ENCODE assay signal across 8 cellular contexts in the genomic region with DNA sequence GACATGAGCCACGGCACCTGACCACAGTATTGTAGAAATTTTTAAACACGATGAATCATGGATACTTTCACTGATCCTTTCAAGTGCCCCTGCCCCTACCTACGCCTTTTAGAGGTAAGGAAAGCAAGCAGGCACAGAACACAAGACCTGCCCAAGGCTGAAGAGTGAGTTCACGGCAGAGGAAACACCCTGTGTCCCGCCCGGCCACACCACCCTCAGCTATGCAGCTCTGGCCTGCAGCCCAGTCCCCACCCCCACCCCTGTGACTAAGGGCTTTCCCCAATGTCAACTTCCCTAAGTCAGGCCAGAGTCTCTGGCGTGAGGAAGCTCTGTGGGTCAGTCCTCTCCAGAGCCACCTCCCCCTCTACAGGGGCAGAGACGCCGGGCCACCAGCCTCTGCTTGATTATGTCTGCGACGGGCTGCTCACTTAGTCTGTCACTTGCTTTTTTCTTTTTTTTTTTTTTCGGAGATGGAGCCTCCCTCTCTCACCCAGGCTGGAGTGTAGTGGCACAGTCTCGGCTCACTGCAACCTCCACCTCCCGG. TPM values are rescaled to one million over a fixed set of nuclear protein-coding genes. Genes with fewer than 3 reads are reported as not detected.
A peak's percentile ranks its signal among the peaks of the same experiment; 100 is the strongest.
DNase-seq lines count a peak whose midpoint lies in the region; ATAC-seq, FAIRE-seq and TF ChIP-seq lines count a peak whose summit lies in the region.

No MANE protein-coding gene starts in this region.

- no peaks in the 10 kb centered on the region for H3K9me1 ChIP-seq in K562 (ENCODE audit: control insufficient read depth, insufficient read depth, low read length)

- BruUV-seq in K562 (replicated peaks; lab: Mats Ljungman, UMichigan) = no TSS peak

- no peaks in the 10 kb centered on the region for H3K36me3 Mint-ChIP-seq in activated naive CD8-positive, alpha-beta T cell treated with anti-CD3 and anti-CD28 coated beads, Interleukin-2, amount 50 U/mL, for 24 hours (ENCODE audit: low read depth)
- no peaks in the 10 kb centered on the region for H3K36me3 Mint-ChIP-seq in activated naive CD8-positive, alpha-beta T cell treated with anti-CD3 and anti-CD28 coated beads for 36 hours
- peaks cover 0 to 13% (median 0%) of the 10 kb centered on the region in 3 donors for H3K36me3 Mint-ChIP-seq in naive thymus-derived CD8-positive, alpha-beta T cell

- no peaks in the 10 kb centered on the region for H3K36me3 ChIP-seq in K562 (ENCODE audit: control insufficient read depth, insufficient read depth, low read length)

- POLR2A ChIA-PET in K562 (lab: Yijun Ruan, JAX) = interaction anchor here (0.6 to 1.9 kb wide), 13 partner anchors 8 to 117 kb away, joined by 3 to 10 read pairs (median 3); a partner anchor contains a TSS
- POLR2A ChIA-PET in naive thymus-derived CD8-positive, alpha-beta T cell (lab: Charles Lee) = interaction anchor here (0.6 to 0.7 kb wide), 3 partner anchors 15 to 674 kb away, joined by 4 to 6 read pairs (median 4); no protein-coding TSS in a partner anchor

- WGBS in K562 (ENCODE audit: insufficient coverage, low coverage, missing lambda C conversion rate) = 2% methylated on average over 11 of the region's 14 CpGs

- H3K9me3 Mint-ChIP-seq in activated naive CD8-positive, alpha-beta T cell treated with anti-CD3 and anti-CD28 coated beads, Interleukin-2, amount 50 U/mL, for 24 hours = no peaks in the 10 kb centered on the region
- H3K9me3 Mint-ChIP-seq in activated naive CD8-positive, alpha-beta T cell treated with anti-CD3 and anti-CD28 coated beads for 36 hours = no peaks in the 10 kb centered on the region
- no peaks in the 10 kb centered on the region for H3K9me3 Mint-ChIP-seq in naive thymus-derived CD8-positive, alpha-beta T cell

- CTCF ChIA-PET in K562 (lab: Yijun Ruan, JAX; ENCODE audit: low intra/inter-chr PET ratio) = interaction anchor here (0.9 kb wide), 1 partner anchor 35 kb away, joined by 3 read pairs; no protein-coding TSS in a partner anchor

- FAIRE-seq in K562 (lab: Jason Lieb, UNC) = peak; percentile 100

- no peak for TF ChIP-seq CTCF in K562 (IDR thresholded peaks at IDR 0.05 in 2 of 3, conservative IDR thresholded peaks at IDR 0.05 in 1 of 3; ENCODE audit: insufficient read depth in 2 of 3, low read depth in 1 of 3, low read length in 3 of 3)

- H3K4me1 ChIP-seq in K562 (replicated peaks in 1 of 2; ENCODE audit: control insufficient read depth in 2 of 2, insufficient read depth in 2 of 2, low read length in 2 of 2) = peaks cover 36 to 64% of the 10 kb centered on the region in 2 experiments

- in situ Hi-C loops in K562 (cut with MboI) = no loop called here

- DNase-seq in activated naive CD8-positive, alpha-beta T cell treated with anti-CD3 and anti-CD28 coated beads, Interleukin-2, amount 50 U/mL, for 24 hours = no peak
- DNase-seq in activated naive CD8-positive, alpha-beta T cell treated with anti-CD3 and anti-CD28 coated beads for 36 hours = no peak
- peak; percentile 87 to 98 (median 92) for DNase-seq in K562 (ENCODE audit: extremely low read depth in 1 of 4, low spot score in 3 of 4)
- no peak for DNase-seq in left lobe of liver (ENCODE audit: low spot score)
- no peak for DNase-seq in NCI-H1417 (lab: John Stamatoyannopoulos, UW)
- DNase-seq in NK-92 (lab: John Stamatoyannopoulos, UW; ENCODE audit: unreplicated experiment) = no peak
- DNase-seq in naive thymus-derived CD8-positive, alpha-beta T cell = no peak

- no peak overlapping the region for H3K4me3 Mint-ChIP-seq in activated naive CD8-positive, alpha-beta T cell treated with anti-CD3 and anti-CD28 coated beads, Interleukin-2, amount 50 U/mL, for 24 hours
- no peak overlapping the region for H3K4me3 Mint-ChIP-seq in activated naive CD8-positive, alpha-beta T cell treated with anti-CD3 and anti-CD28 coated beads for 36 hours
- H3K4me3 Mint-ChIP-seq in naive thymus-derived CD8-positive, alpha-beta T cell = no peak overlapping the region

- ATAC-seq in activated naive CD8-positive, alpha-beta T cell treated with anti-CD3 and anti-CD28 coated beads, Interleukin-2, amount 50 U/mL, for 24 hours = peak; percentile 21
- ATAC-seq in K562 = peak; percentile 93
- ATAC-seq in left lobe of liver = peak; percentile 65
- ATAC-seq in GM21390 (IDR thresholded peaks at IDR 0.05; ENCODE audit: unreplicated experiment) = no peak
- no peak for ATAC-seq in naive thymus-derived CD8-positive, alpha-beta T cell

- intact Hi-C loops in K562 (cut with micrococcal nuclease) = no loop called here

- H3K4me3 ChIP-seq in K562 = no peak overlapping the region

- no peak overlapping the region for H3K27ac Mint-ChIP-seq in activated naive CD8-positive, alpha-beta T cell treated with anti-CD3 and anti-CD28 coated beads, Interleukin-2, amount 50 U/mL, for 24 hours
- no peak overlapping the region for H3K27ac Mint-ChIP-seq in activated naive CD8-positive, alpha-beta T cell treated with anti-CD3 and anti-CD28 coated beads for 36 hours
- H3K27ac Mint-ChIP-seq in naive thymus-derived CD8-positive, alpha-beta T cell = no peak overlapping the region

- H3K27me3 ChIP-seq in K562 (ENCODE audit: control insufficient read depth in 2 of 2, insufficient read depth in 2 of 2, low read length in 2 of 2) = no peaks in the 10 kb centered on the region; a peak in 1 of 5 replicates

- peak overlapping the region; percentile 91 for H2AFZ ChIP-seq in K562 (ENCODE audit: low read depth, low read length)

- TF ChIP-seq EP300 in K562 (IDR thresholded peaks at IDR 0.05; ENCODE audit: low read length) = peak; percentile 78

- H4K20me1 ChIP-seq in K562 (replicated peaks; ENCODE audit: control insufficient read depth, insufficient read depth, low read length) = no peaks in the 10 kb centered on the region

- H3K4me1 Mint-ChIP-seq in activated naive CD8-positive, alpha-beta T cell treated with anti-CD3 and anti-CD28 coated beads, Interleukin-2, amount 50 U/mL, for 24 hours = peaks cover 2% of the 10 kb centered on the region
- no peaks in the 10 kb centered on the region for H3K4me1 Mint-ChIP-seq in activated naive CD8-positive, alpha-beta T cell treated with anti-CD3 and anti-CD28 coated beads for 36 hours
- peaks cover 9 to 17% (median 11%) of the 10 kb centered on the region in 4 donors for H3K4me1 Mint-ChIP-seq in naive thymus-derived CD8-positive, alpha-beta T cell

- peak overlapping the region; percentile 65 to 68; a peak in 3 of 4 replicates for H3K9ac ChIP-seq in K562 (ENCODE audit: insufficient read depth in 1 of 2, low read depth in 2 of 2, low read length in 2 of 2)

- TF ChIP-seq POLR2A in K562 (conservative IDR thresholded peaks at IDR 0.05) = peak; percentile 71

- H3K4me2 ChIP-seq in K562 (ENCODE audit: insufficient read depth, low read length) = peak overlapping the region; percentile 70

- peak overlapping the region; percentile 95 for H3K27ac ChIP-seq in K562 (ENCODE audit: extremely low read depth, low read depth, low read length)

- no peaks in the 10 kb centered on the region for H3K9me3 ChIP-seq in K562 (replicated peaks; ENCODE audit: control insufficient read depth, insufficient read depth, low read depth, low read length)

- H3K79me2 ChIP-seq in K562 (ENCODE audit: control insufficient read depth, insufficient read depth, low read length) = no peaks in the 10 kb centered on the region; the same call in 2 of the 3 replicates

- H3K27me3 Mint-ChIP-seq in activated naive CD8-positive, alpha-beta T cell treated with anti-CD3 and anti-CD28 coated beads, Interleukin-2, amount 50 U/mL, for 24 hours = no peaks in the 10 kb centered on the region
- no peaks in the 10 kb centered on the region for H3K27me3 Mint-ChIP-seq in activated naive CD8-positive, alpha-beta T cell treated with anti-CD3 and anti-CD28 coated beads for 36 hours
- H3K27me3 Mint-ChIP-seq in naive thymus-derived CD8-positive, alpha-beta T cell = no peaks in the 10 kb centered on the region

- peak in 1 of 2 experiments; percentile 41; a peak in 2 of 4 replicates for TF ChIP-seq RAD21 in K562 (CRISPR knock-in tag; conservative IDR thresholded peaks at IDR 0.05 in 1 of 2, IDR thresholded peaks at IDR 0.05 in 1 of 2)

RNA-seq across cellular contexts. Expression of a gene that starts 8.4 kb away (rescaled TPM):
- total RNA-seq in activated naive CD8-positive, alpha-beta T cell treated with anti-CD3 and anti-CD28 coated beads for 36 hours = 1 to 10 TPM; 2.1 TPM
- 3.1 and 9.9 TPM in 2 replicates for total RNA-seq in K562 (2011; cell fraction: chromatin; rRNA removed; ENCODE audit: low replicate concordance)
- total RNA-seq in K562 (2011; cell fraction: nucleolus; rRNA removed) = 6.2 and 7.8 TPM in 2 replicates
- total RNA-seq in K562 (2011; cell fraction: nucleoplasm; rRNA removed) = 3.5 and 5.4 TPM in 2 replicates
- total RNA-seq in K562 (2014; rRNA removed) (0.65 and 1.1 TPM in 2 replicates), K562 (2014; rRNA removed; fragmentation: Illumina TruSeq; extraction: Trizol) (0.64 and 0.65 TPM in 2 replicates), K562 (2015; rRNA removed; fragmentation: Illumina TruSeq; extraction: Trizol) (0.33 and 0.75 TPM in 2 replicates), K562 (2021) (2.6 and 3.1 TPM in 2 replicates), left lobe of liver (1.2 TPM)
- polyA plus RNA-seq in K562 (2011; rRNA removed) (1.2 and 1.8 TPM in 2 replicates), K562 (2014; fragmentation: Illumina TruSeq; extraction: Trizol) (0.91 and 1.8 TPM in 2 replicates), K562 (2014; fragmentation: Nextera tagmentation; extraction: Ambion mirVana) (under 1 TPM; 0.06 to 0.11 TPM), K562 (2014; rRNA removed) (1.8 and 2.4 TPM in 2 replicates)
- polyA plus RNA-seq in K562 (2011; cell fraction: cytosol; rRNA removed) = 2.0 and 4.5 TPM in 2 replicates
- polyA plus RNA-seq in K562 (2011; cell fraction: nucleus; rRNA removed) = 8.3 and 12.8 TPM in 2 replicates
- 1.1 and 4.0 TPM in 2 replicates for polyA plus RNA-seq in K562 (2012)
- 0.63 and 0.88 TPM in 2 replicates for polyA minus RNA-seq in K562 (2011; rRNA and poly(A)+ RNA removed)
- polyA minus RNA-seq in K562 (2011; cell fraction: cytosol; rRNA and poly(A)+ RNA removed) = 2.2 and 2.7 TPM in 2 replicates
- polyA minus RNA-seq in K562 (2011; cell fraction: nucleus; rRNA and poly(A)+ RNA removed) = 2.2 and 2.4 TPM in 2 replicates
- total RNA-seq in naive thymus-derived CD8-positive, alpha-beta T cell = 10 to 100 TPM; 14.2 to 14.8 TPM
- polyA plus RNA-seq in naive thymus-derived CD8-positive, alpha-beta T cell = 1 to 10 TPM; 1.4 to 4.1 (median 3.1) TPM

RNA-seq across cellular contexts. Expression of a gene that starts 13.6 kb away (rescaled TPM):
- 1 to 10 TPM; 6.5 to 6.6 TPM for total RNA-seq in activated naive CD8-positive, alpha-beta T cell treated with anti-CD3 and anti-CD28 coated beads for 36 hours
- 16.9 and 36.5 TPM in 2 replicates for total RNA-seq in K562 (2011; cell fraction: chromatin; rRNA removed; ENCODE audit: low replicate concordance)
- 20.5 and 25.8 TPM in 2 replicates for total RNA-seq in K562 (2011; cell fraction: nucleolus; rRNA removed)
- 16.9 and 19.5 TPM in 2 replicates for total RNA-seq in K562 (2011; cell fraction: nucleoplasm; rRNA removed)
- total RNA-seq in K562 (2014; rRNA removed) (5.9 and 10.2 TPM in 2 replicates), K562 (2014; rRNA removed; fragmentation: Illumina TruSeq; extraction: Trizol) (4.1 and 5.1 TPM in 2 replicates), K562 (2015; rRNA removed; fragmentation: Illumina TruSeq; extraction: Trizol) (9.5 and 10.1 TPM in 2 replicates), K562 (2021) (15.2 TPM in 2 replicates), left lobe of liver (5.6 TPM)
- polyA plus RNA-seq in K562 (2011; rRNA removed) (3.9 and 8.0 TPM in 2 replicates), K562 (2014; fragmentation: Illumina TruSeq; extraction: Trizol) (8.7 and 12.7 TPM in 2 replicates), K562 (2014; fragmentation: Nextera tagmentation; extraction: Ambion mirVana) (1 to 10 TPM; 1.4 to 2.8 TPM), K562 (2014; rRNA removed) (5.9 and 8.9 TPM in 2 replicates)
- polyA plus RNA-seq in K562 (2011; cell fraction: cytosol; rRNA removed) = 9.1 and 13.1 TPM in 2 replicates
- polyA plus RNA-seq in K562 (2011; cell fraction: nucleus; rRNA removed) = 8.4 and 8.7 TPM in 2 replicates
- polyA plus RNA-seq in K562 (2012) = 15.4 and 16.8 TPM in 2 replicates
- 8.0 and 8.3 TPM in 2 replicates for polyA minus RNA-seq in K562 (2011; rRNA and poly(A)+ RNA removed)
- polyA minus RNA-seq in K562 (2011; cell fraction: cytosol; rRNA and poly(A)+ RNA removed) = 8.3 and 9.9 TPM in 2 replicates
- 6.9 and 11.7 TPM in 2 replicates for polyA minus RNA-seq in K562 (2011; cell fraction: nucleus; rRNA and poly(A)+ RNA removed)
- total RNA-seq in naive thymus-derived CD8-positive, alpha-beta T cell = 10 to 100 TPM; 15.6 to 16.7 TPM
- 1 to 10 TPM; 2.7 to 3.3 (median 2.9) TPM for polyA plus RNA-seq in naive thymus-derived CD8-positive, alpha-beta T cell

RNA-seq across cellular contexts. Expression of a gene that starts 35.4 kb away (rescaled TPM):
- total RNA-seq in activated naive CD8-positive, alpha-beta T cell treated with anti-CD3 and anti-CD28 coated beads for 36 hours = 10 to 100 TPM; 71.2 to 74.8 TPM
- total RNA-seq in K562 (2011; cell fraction: chromatin; rRNA removed; ENCODE audit: low replicate concordance) = 23.9 and 63.5 TPM in 2 replicates
- 83.5 and 103 TPM in 2 replicates for total RNA-seq in K562 (2011; cell fraction: nucleolus; rRNA removed)
- 34.3 and 56.2 TPM in 2 replicates for total RNA-seq in K562 (2011; cell fraction: nucleoplasm; rRNA removed)
- total RNA-seq in K562 (2014; rRNA removed) = 150 and 205 TPM in 2 replicates
- 21.5 and 31.6 TPM in 2 replicates for total RNA-seq in K562 (2014; rRNA removed; fragmentation: Illumina TruSeq; extraction: Trizol)
- total RNA-seq in K562 (2015; rRNA removed; fragmentation: Illumina TruSeq; extraction: Trizol) = 55.3 and 56.6 TPM in 2 replicates
- total RNA-seq in K562 (2021) = 94.3 and 95.0 TPM in 2 replicates
- 45.0 and 55.6 TPM in 2 replicates for polyA plus RNA-seq in K562 (2011; rRNA removed)
- polyA plus RNA-seq in K562 (2011; cell fraction: cytosol; rRNA removed) = 71.8 and 135 TPM in 2 replicates
- polyA plus RNA-seq in K562 (2011; cell fraction: nucleus; rRNA removed) = 170 and 227 TPM in 2 replicates
- polyA plus RNA-seq in K562 (2012) = 54.2 and 75.4 TPM in 2 replicates
- 31.0 and 40.2 TPM in 2 replicates for polyA plus RNA-seq in K562 (2014; fragmentation: Illumina TruSeq; extraction: Trizol)
- polyA plus RNA-seq in K562 (2014; fragmentation: Nextera tagmentation; extraction: Ambion mirVana) = 1 to 10 TPM; 2.9 to 5.0 TPM
- polyA plus RNA-seq in K562 (2014; rRNA removed) = 167 and 175 TPM in 2 replicates
- 6.2 and 7.8 TPM in 2 replicates for polyA minus RNA-seq in K562 (2011; rRNA and poly(A)+ RNA removed)
- 10.3 and 17.4 TPM in 2 replicates for polyA minus RNA-seq in K562 (2011; cell fraction: cytosol; rRNA and poly(A)+ RNA removed)
- polyA minus RNA-seq in K562 (2011; cell fraction: nucleus; rRNA and poly(A)+ RNA removed) = 41.6 and 46.9 TPM in 2 replicates
- 11.9 TPM for total RNA-seq in left lobe of liver
- total RNA-seq in naive thymus-derived CD8-positive, alpha-beta T cell = 10 to 100 TPM; 52.8 to 66.6 TPM
- polyA plus RNA-seq in naive thymus-derived CD8-positive, alpha-beta T cell = 10 to 100 TPM; 46.0 to 53.6 (median 50.6) TPM

RNA-seq across cellular contexts. Expression of a gene that starts 49.1 kb away (rescaled TPM):
- 10 to 100 TPM; 14.1 to 14.7 TPM for total RNA-seq in activated naive CD8-positive, alpha-beta T cell treated with anti-CD3 and anti-CD28 coated beads for 36 hours
- total RNA-seq in K562 (2011; cell fraction: chromatin; rRNA removed; ENCODE audit: low replicate concordance) = 19.7 and 30.0 TPM in 2 replicates
- 16.8 and 17.0 TPM in 2 replicates for total RNA-seq in K562 (2011; cell fraction: nucleolus; rRNA removed)
- 19.6 and 20.1 TPM in 2 replicates for total RNA-seq in K562 (2011; cell fraction: nucleoplasm; rRNA removed)
- total RNA-seq in K562 (2014; rRNA removed) = 11.2 and 15.3 TPM in 2 replicates
- 13.5 and 13.8 TPM in 2 replicates for total RNA-seq in K562 (2014; rRNA removed; fragmentation: Illumina TruSeq; extraction: Trizol)
- total RNA-seq in K562 (2015; rRNA removed; fragmentation: Illumina TruSeq; extraction: Trizol) = 15.9 and 16.4 TPM in 2 replicates
- total RNA-seq in K562 (2021) = 18.1 and 20.2 TPM in 2 replicates
- polyA plus RNA-seq in K562 (2011; rRNA removed) = 32.5 and 32.9 TPM in 2 replicates
- 25.1 and 26.6 TPM in 2 replicates for polyA plus RNA-seq in K562 (2011; cell fraction: cytosol; rRNA removed)
- 21.0 and 22.5 TPM in 2 replicates for polyA plus RNA-seq in K562 (2011; cell fraction: nucleus; rRNA removed)
- 14.4 and 17.7 TPM in 2 replicates for polyA plus RNA-seq in K562 (2012)
- 22.3 and 22.9 TPM in 2 replicates for polyA plus RNA-seq in K562 (2014; fragmentation: Illumina TruSeq; extraction: Trizol)
- 1 to 10 TPM; 1.7 to 2.3 TPM for polyA plus RNA-seq in K562 (2014; fragmentation: Nextera tagmentation; extraction: Ambion mirVana)
- 15.8 and 16.0 TPM in 2 replicates for polyA plus RNA-seq in K562 (2014; rRNA removed)
- polyA minus RNA-seq in K562 (2011; rRNA and poly(A)+ RNA removed) = 19.9 and 22.9 TPM in 2 replicates
- 13.4 and 13.6 TPM in 2 replicates for polyA minus RNA-seq in K562 (2011; cell fraction: cytosol; rRNA and poly(A)+ RNA removed)
- polyA minus RNA-seq in K562 (2011; cell fraction: nucleus; rRNA and poly(A)+ RNA removed) = 4.6 and 5.8 TPM in 2 replicates
- total RNA-seq in left lobe of liver = 7.0 TPM
- total RNA-seq in naive thymus-derived CD8-positive, alpha-beta T cell = 10 to 100 TPM; 25.0 to 28.6 TPM
- 10 to 100 TPM in 1 of 3 donors, 1 to 10 TPM in 2; 6.8 to 10.9 (median 7.8) TPM for polyA plus RNA-seq in naive thymus-derived CD8-positive, alpha-beta T cell

RNA-seq across cellular contexts. Expression of a gene that starts 49.4 kb away (rescaled TPM):
- 100 to 1,000 TPM; 185 to 189 TPM for total RNA-seq in activated naive CD8-positive, alpha-beta T cell treated with anti-CD3 and anti-CD28 coated beads for 36 hours
- total RNA-seq in K562 (2011; cell fraction: chromatin; rRNA removed; ENCODE audit: low replicate concordance) = 64.6 and 79.5 TPM in 2 replicates
- 65.9 and 72.6 TPM in 2 replicates for total RNA-seq in K562 (2011; cell fraction: nucleolus; rRNA removed)
- total RNA-seq in K562 (2011; cell fraction: nucleoplasm; rRNA removed) = 81.0 and 96.9 TPM in 2 replicates
- total RNA-seq in K562 (2014; rRNA removed) (274 and 295 TPM in 2 replicates), K562 (2014; rRNA removed; fragmentation: Illumina TruSeq; extraction: Trizol) (600 and 662 TPM in 2 replicates), K562 (2015; rRNA removed; fragmentation: Illumina TruSeq; extraction: Trizol) (432 TPM in 2 replicates), K562 (2021) (300 and 341 TPM in 2 replicates), left lobe of liver (177 TPM)
- polyA plus RNA-seq in K562 (2011; rRNA removed) (248 and 271 TPM in 2 replicates), K562 (2014; fragmentation: Illumina TruSeq; extraction: Trizol) (452 and 457 TPM in 2 replicates), K562 (2014; fragmentation: Nextera tagmentation; extraction: Ambion mirVana) (100 to 1,000 TPM; 786 to 828 TPM), K562 (2014; rRNA removed) (339 and 381 TPM in 2 replicates)
- 220 and 388 TPM in 2 replicates for polyA plus RNA-seq in K562 (2011; cell fraction: cytosol; rRNA removed)
- polyA plus RNA-seq in K562 (2011; cell fraction: nucleus; rRNA removed) = 118 and 154 TPM in 2 replicates
- 552 and 708 TPM in 2 replicates for polyA plus RNA-seq in K562 (2012)
- 307 and 324 TPM in 2 replicates for polyA minus RNA-seq in K562 (2011; rRNA and poly(A)+ RNA removed)
- 119 and 125 TPM in 2 replicates for polyA minus RNA-seq in K562 (2011; cell fraction: cytosol; rRNA and poly(A)+ RNA removed)
- 21.9 and 60.2 TPM in 2 replicates for polyA minus RNA-seq in K562 (2011; cell fraction: nucleus; rRNA and poly(A)+ RNA removed)
- 100 to 1,000 TPM; 149 to 160 TPM for total RNA-seq in naive thymus-derived CD8-positive, alpha-beta T cell
- 100 to 1,000 TPM; 406 to 455 (median 449) TPM for polyA plus RNA-seq in naive thymus-derived CD8-positive, alpha-beta T cell

Comparison
In these comparisons a context has a peak if more than half of its experiments do, and no peak if none do; other contexts are left out.
1. ATAC-seq: peak in activated naive CD8-positive, alpha-beta T cell treated with anti-CD3 and anti-CD28 coated beads, Interleukin-2, amount 50 U/mL, for 24 hours (single experiment), K562 (single experiment) and left lobe of liver (single experiment); none in GM21390 (single experiment) and naive thymus-derived CD8-positive, alpha-beta T cell (0 of 2).
2. DNase-seq: peak in K562 (4 of 4); none in activated naive CD8-positive, alpha-beta T cell treated with anti-CD3 and anti-CD28 coated beads, Interleukin-2, amount 50 U/mL, for 24 hours (single experiment), activated naive CD8-positive, alpha-beta T cell treated with anti-CD3 and anti-CD28 coated beads for 36 hours (single experiment), left lobe of liver (single experiment), NCI-H1417 (0 of 3), NK-92 (single experiment) and naive thymus-derived CD8-positive, alpha-beta T cell (0 of 10).